In genomic region chr19:14174883-14175282, GRCh38 we compare ENCODE assay signal across 28 cellular contexts.
"Had no signal": no experiment of that assay in that cellular context is flagged by ENCODE, and none has a peak within 500 bp of the region (broad histone marks: within the 10 kb centered on the region; RNA-seq: fewer than 3 reads in every experiment).

No MANE protein-coding gene starts in this region.

- H3K27me3 ChIP-seq: neural progenitor cell, ovary, right lobe of liver, sigmoid colon, stomach, thyroid gland, tibial nerve, upper lobe of left lung, vagina had no signal

- H3K27ac ChIP-seq: neural progenitor cell, ovary, parathyroid adenoma, psoas muscle, right lobe of liver, sigmoid colon, stomach, thoracic aorta, thyroid gland, tibial nerve, upper lobe of left lung, vagina had no signal

- H3K9me3 ChIP-seq: ovary, psoas muscle, right lobe of liver, sigmoid colon, stomach, thoracic aorta, thyroid gland, tibial nerve, upper lobe of left lung, vagina had no signal

- H2AFZ ChIP-seq: neural progenitor cell, parathyroid adenoma had no signal

- H3K9me3 Mint-ChIP-seq: nephron; neural progenitor cell; stimulated activated effector memory CD8-positive, alpha-beta T cell treated with anti-CD3 and anti-CD28 coated beads, Interleukin-12 subunit alpha, Interleukin-12 subunit beta, amount 100 ng/mL, for 72 hours; stimulated activated naive CD8-positive, alpha-beta T cell treated with anti-CD3 and anti-CD28 coated beads, Interleukin-15, Interleukin-2, amounts not matched to agents 100 ng/mL and 50 ng/mL, for 24 hours had no signal

- ATAC-seq: psoas muscle; right lobe of liver; stimulated activated naive B cell treated with anti-CD40 and anti-IgM and Interleukin-4, amounts not matched to agents 10 μg/mL and 1 μg/mL and 100 μg/mL, for 72 hours had no signal

- H3K4me2 ChIP-seq: neural progenitor cell had no signal

- H3K36me3 ChIP-seq: neural progenitor cell, ovary, right lobe of liver had no signal

- FAIRE-seq: small intestine, urothelium cell line had no signal

- DNase-seq: occipital lobe; ovary; posterior cingulate gyrus; psoas muscle; right cardiac atrium; right lobe of liver; sigmoid colon; small intestine; stimulated activated CD4-positive, alpha-beta T cell treated with anti-CD3 and anti-CD28 coated beads, Interleukin-15, amount 100 ng/mL, for 24 hours; stimulated activated CD4-positive, alpha-beta T cell treated with anti-CD3 and anti-CD28 coated beads, Interleukin-2, amount 100 ng/mL, for 24 hours; stimulated activated CD4-positive, alpha-beta T cell treated with anti-CD3 and anti-CD28 coated beads, Interleukin-2, amount 100 ng/mL, for 48 hours; stimulated activated CD4-positive, alpha-beta T cell treated with anti-CD3 and anti-CD28 coated beads, Interleukin-4, amount 100 ng/mL, for 24 hours; stimulated activated naive B cell treated with anti-CD40 and anti-IgM and Interleukin-4, amounts not matched to agents 10 μg/mL and 1 μg/mL and 100 μg/mL, for 72 hours; stimulated activated naive CD4-positive, alpha-beta T cell treated with Interleukin-2 at 50 U/mL for 16 hours; stomach; thyroid gland; trophoblast cell; upper lobe of left lung had no signal

- H3K9ac ChIP-seq: neural progenitor cell, parathyroid adenoma had no signal

- H3K4me1 ChIP-seq: neural progenitor cell, parathyroid adenoma, psoas muscle, right lobe of liver, stomach, thyroid gland, tibial nerve, upper lobe of left lung, vagina had no signal

- H3K27ac Mint-ChIP-seq: neural progenitor cell; stimulated activated naive B cell treated with anti-CD40 and anti-IgM and Interleukin-4, amounts not matched to agents 10 μg/mL and 1 μg/mL and 100 μg/mL, for 72 hours; stimulated activated naive CD8-positive, alpha-beta T cell treated with anti-CD3 and anti-CD28 coated beads, Interleukin-15, Interleukin-2, amounts not matched to agents 100 ng/mL and 50 ng/mL, for 24 hours had no signal

- H3K4me3 Mint-ChIP-seq: nephron; neural progenitor cell; stimulated activated effector memory CD8-positive, alpha-beta T cell treated with anti-CD3 and anti-CD28 coated beads, Interleukin-12 subunit alpha, Interleukin-12 subunit beta, amount 100 ng/mL, for 72 hours; stimulated activated naive B cell treated with anti-CD40 and anti-IgM and Interleukin-4, amounts not matched to agents 10 μg/mL and 1 μg/mL and 100 μg/mL, for 72 hours; stimulated activated naive CD8-positive, alpha-beta T cell treated with anti-CD3 and anti-CD28 coated beads, Interleukin-15, Interleukin-2, amounts not matched to agents 100 ng/mL and 50 ng/mL, for 24 hours had no signal

- H3K4me3 ChIP-seq: neural progenitor cell, ovary, psoas muscle, right lobe of liver, sigmoid colon, stomach, thoracic aorta, thyroid gland, tibial nerve, upper lobe of left lung, vagina had no signal

- H3K27me3 Mint-ChIP-seq: progenitor cell of endocrine pancreas; stimulated activated naive B cell treated with anti-CD40 and anti-IgM and Interleukin-4, amounts not matched to agents 10 μg/mL and 1 μg/mL and 100 μg/mL, for 72 hours; stimulated activated naive CD8-positive, alpha-beta T cell treated with anti-CD3 and anti-CD28 coated beads, Interleukin-15, Interleukin-2, amounts not matched to agents 100 ng/mL and 50 ng/mL, for 24 hours had no signal
